ENCODE assay signal across 24 cellular contexts in genomic region chr16:82404586-82405315, GRCh38.
"Had no signal": no experiment of that assay in that cellular context is flagged by ENCODE, and none has a peak within 500 bp of the region (broad histone marks: within the 10 kb centered on the region; RNA-seq: fewer than 3 reads in every experiment).

No MANE protein-coding gene starts in this region.

- H3K4me3 Mint-ChIP-seq: T-cell had no signal

- H3K9me2 ChIP-seq: SK-N-SH had no signal

- H3K9me3 ChIP-seq: SK-N-SH had no signal

- DNase-seq: Kasumi-1; MV-4-11; NCI-H1048; NCI-H1105; NCI-H1436 treated with DMSO at 0.1 percent for 48 hours; NCI-H1694; NCI-H187 treated with DMSO at 0.1 percent for 48 hours; NCI-H2029 treated with DMSO at 0.1 percent for 48 hours; NCI-H2107; NCI-H226; NCI-H446; NCI-H510A; NCI-H524 treated with DMSO at 0.1 percent for 48 hours; NCI-H774; NK-92 treated with Interleukin-12 subunit alpha and Interleukin-12 subunit beta, amount 100 ng/mL, for 24 hours; PC-3; SHP77; SK-N-SH; SW 1271; T-cell had no signal

- ATAC-seq: Panc1, PC-3, T-cell had no signal

- H3K36me3 Mint-ChIP-seq: T-cell had no signal

- H3K4me2 ChIP-seq: KMS-11, SK-N-SH had no signal

- H3K4me1 Mint-ChIP-seq: T-cell had no signal

- H3K27ac ChIP-seq: HL-60, KMS-11, RWPE1 had no signal

- H3K9ac ChIP-seq: KMS-11, SK-N-SH had no signal
